In the genomic region with DNA sequence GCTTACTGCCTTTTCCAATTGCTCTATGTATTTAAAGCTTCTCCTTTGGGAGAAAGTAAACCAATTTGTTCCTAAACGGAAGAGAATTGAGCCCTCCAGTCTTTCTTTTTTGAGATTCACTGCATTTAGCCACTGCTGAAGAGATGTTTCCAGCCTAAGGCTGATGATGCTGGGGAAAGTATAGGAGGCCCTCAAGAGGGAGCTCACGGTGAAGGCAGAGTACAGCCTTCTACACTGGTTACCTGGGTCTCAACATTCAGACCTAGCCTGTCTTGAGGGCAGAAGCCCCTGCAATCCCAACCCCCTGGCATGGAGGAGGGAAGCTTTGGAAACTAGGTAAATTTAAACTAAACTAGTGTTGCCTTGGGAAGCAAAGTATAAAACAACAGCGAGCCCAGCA, we compare ENCODE assay signal across 28 cellular contexts.
"Had no signal": no experiment of that assay in that cellular context is flagged by ENCODE, and none has a peak within 500 bp of the region (broad histone marks: within the 10 kb centered on the region; RNA-seq: fewer than 3 reads in every experiment).

No MANE protein-coding gene starts in this region.

- H3K4me1 Mint-ChIP-seq: activated CD4-positive, alpha-beta T cell treated with anti-CD3 and anti-CD28 coated beads, Interleukin-2, amount 10 ng/mL, durations not matched to agents 24 days and 14 days; activated naive CD8-positive, alpha-beta T cell treated with anti-CD3 and anti-CD28 coated beads for 36 hours; naive B cell; nephron progenitor cell had no signal

- H3K4me3 ChIP-seq: adrenal gland, body of pancreas, ovary, right lobe of liver, thoracic aorta, uterus had no signal

- H3K9me3 ChIP-seq: adrenal gland, body of pancreas, ovary, right lobe of liver, thoracic aorta, uterus had no signal

- H3K27me3 Mint-ChIP-seq: activated CD4-positive, alpha-beta T cell treated with anti-CD3 and anti-CD28 coated beads, Interleukin-2, amount 10 ng/mL, durations not matched to agents 24 days and 14 days; naive B cell; progenitor cell of endocrine pancreas; stimulated activated naive CD8-positive, alpha-beta T cell treated with anti-CD3 and anti-CD28 coated beads, Interleukin-15, Interleukin-2, amounts not matched to agents 100 ng/mL and 50 ng/mL, for 24 hours had no signal

- ATAC-seq: activated CD4-positive, CD25-positive, alpha-beta regulatory T cell treated with anti-CD3 and anti-CD28 coated beads, Interleukin-2, amount 50 U/mL, for 24 hours; body of pancreas; left colon; right lobe of liver had no signal

- H3K4me1 ChIP-seq: adrenal gland, body of pancreas, right lobe of liver, uterus had no signal

- H3K27me3 ChIP-seq: adrenal gland, body of pancreas, ovary, right lobe of liver, uterus had no signal

- H3K4me3 Mint-ChIP-seq: activated CD4-positive, alpha-beta memory T cell treated with anti-CD3 and anti-CD28 coated beads for 36 hours; activated CD4-positive, alpha-beta T cell treated with anti-CD3 and anti-CD28 coated beads, Interleukin-2, amount 10 ng/mL, durations not matched to agents 24 days and 14 days; activated naive CD4-positive, alpha-beta T cell treated with anti-CD3 and anti-CD28 coated beads for 36 hours; activated naive CD8-positive, alpha-beta T cell treated with anti-CD3 and anti-CD28 coated beads for 36 hours; activated T-helper 1 cell treated with anti-CD3 and anti-CD28 coated beads, Interleukin-12 subunit alpha, Interleukin-12 subunit beta, Interleukin-2, Interleukin-4 antibody, amounts not matched to agents 30 ng/mL and 10 ng/mL and 1 ng/mL, durations not matched to agents 14 hours and 24 hours and 36 hours; mesothelial cell of epicardium; naive B cell; nephron progenitor cell; stimulated activated naive CD8-positive, alpha-beta T cell treated with anti-CD3 and anti-CD28 coated beads, Interleukin-15, Interleukin-2, amounts not matched to agents 100 ng/mL and 50 ng/mL, for 24 hours had no signal

- H3K27ac ChIP-seq: adrenal gland, body of pancreas, ovary, right lobe of liver, thoracic aorta, uterus had no signal

- H3K36me3 Mint-ChIP-seq: activated CD4-positive, alpha-beta memory T cell treated with anti-CD3 and anti-CD28 coated beads for 36 hours; activated naive CD8-positive, alpha-beta T cell treated with anti-CD3 and anti-CD28 coated beads for 36 hours; mesothelial cell of epicardium; naive B cell had no signal

- H3K27ac Mint-ChIP-seq: activated CD4-positive, alpha-beta memory T cell treated with anti-CD3 and anti-CD28 coated beads for 36 hours; activated CD4-positive, alpha-beta T cell treated with anti-CD3 and anti-CD28 coated beads, Interleukin-2, amount 10 ng/mL, durations not matched to agents 24 days and 14 days; activated naive CD4-positive, alpha-beta T cell treated with anti-CD3 and anti-CD28 coated beads for 36 hours; activated naive CD8-positive, alpha-beta T cell treated with anti-CD3 and anti-CD28 coated beads for 36 hours; activated T-helper 1 cell treated with anti-CD3 and anti-CD28 coated beads, Interleukin-12 subunit alpha, Interleukin-12 subunit beta, Interleukin-2, Interleukin-4 antibody, amounts not matched to agents 30 ng/mL and 10 ng/mL and 1 ng/mL, durations not matched to agents 14 hours and 24 hours and 36 hours; mesothelial cell of epicardium; naive B cell; nephron progenitor cell; progenitor cell of endocrine pancreas; stimulated activated naive CD8-positive, alpha-beta T cell treated with anti-CD3 and anti-CD28 coated beads, Interleukin-15, Interleukin-2, amounts not matched to agents 100 ng/mL and 50 ng/mL, for 24 hours had no signal

- H3K36me3 ChIP-seq: adrenal gland, ovary, right lobe of liver, thoracic aorta, uterus had no signal

- DNase-seq: activated CD4-positive, alpha-beta memory T cell treated with anti-CD3 and anti-CD28 coated beads for 36 hours; activated CD4-positive, alpha-beta T cell treated with anti-CD3 and anti-CD28 coated beads, Interleukin-2, amount 10 ng/mL, durations not matched to agents 24 days and 14 days; activated CD8-positive, alpha-beta memory T cell treated with anti-CD3 and anti-CD28 coated beads, Interleukin-2, amount 50 U/mL, for 4 hours; activated effector memory CD4-positive, alpha-beta T cell treated with anti-CD3 and anti-CD28 coated beads, Interleukin-2, amount 50 U/mL, for 16 hours; activated naive CD4-positive, alpha-beta T cell treated with anti-CD3 and anti-CD28 coated beads for 36 hours; activated naive CD8-positive, alpha-beta T cell treated with anti-CD3 and anti-CD28 coated beads for 36 hours; activated T-cell treated with anti-CD3 and anti-CD28 coated beads, Interleukin-2, amount 50 U/mL, for 1 hour; adrenal gland; aorta; body of pancreas; dermis blood vessel endothelial cell; effector CD4-positive, alpha-beta T cell; left colon; mammary epithelial cell; naive B cell; nephron progenitor cell; ovary; right lobe of liver; stimulated activated CD4-positive, alpha-beta T cell treated with anti-CD3 and anti-CD28 coated beads, Interleukin-12 subunit alpha, Interleukin-12 subunit beta, amount 100 ng/mL, for 4 hours; stimulated activated CD4-positive, alpha-beta T cell treated with anti-CD3 and anti-CD28 coated beads, Interleukin-4, amount 100 ng/mL, for 1 hour; trophoblast cell; uterus had no signal

- H3K9me3 Mint-ChIP-seq: activated CD4-positive, alpha-beta memory T cell treated with anti-CD3 and anti-CD28 coated beads for 36 hours; activated CD4-positive, alpha-beta T cell treated with anti-CD3 and anti-CD28 coated beads, Interleukin-2, amount 10 ng/mL, durations not matched to agents 24 days and 14 days; activated naive CD4-positive, alpha-beta T cell treated with anti-CD3 and anti-CD28 coated beads for 36 hours; activated naive CD8-positive, alpha-beta T cell treated with anti-CD3 and anti-CD28 coated beads for 36 hours; activated T-helper 1 cell treated with anti-CD3 and anti-CD28 coated beads, Interleukin-12 subunit alpha, Interleukin-12 subunit beta, Interleukin-2, Interleukin-4 antibody, amounts not matched to agents 30 ng/mL and 10 ng/mL and 1 ng/mL, durations not matched to agents 14 hours and 24 hours and 36 hours; mesothelial cell of epicardium; nephron progenitor cell; stimulated activated naive CD8-positive, alpha-beta T cell treated with anti-CD3 and anti-CD28 coated beads, Interleukin-15, Interleukin-2, amounts not matched to agents 100 ng/mL and 50 ng/mL, for 24 hours had no signal
